ENCODE assay signal across 8 cellular contexts in genomic region chr12:24561882-24562760, GRCh38.
DNase-seq lines count a peak whose midpoint lies in the region; ATAC-seq and TF ChIP-seq lines count a peak whose summit lies in the region.

No MANE protein-coding gene starts in this region.

- H3K9me3 ChIP-seq in iPS DF 6.9 (ENCODE audit: control insufficient read depth, insufficient read depth, low read length), result no peaks in the 10 kb centered on the region

- peaks cover 3% of the 10 kb centered on the region; the same call in 1 of the 2 replicates for H3K27me3 ChIP-seq in iPS DF 6.9 (ENCODE audit: control insufficient read depth, insufficient read depth, low read length)

- in situ Hi-C loops in astrocyte of the cerebellum (cut with HindIII; ENCODE audit: low sequenced_read_pairs), result no loop called here

- no peak overlapping the region for H3K27ac ChIP-seq in iPS DF 6.9 (ENCODE audit: low read length)

- H3K4me3 ChIP-seq in astrocyte of the cerebellum (ENCODE audit: low read depth, low read length) (peak overlapping the region; percentile 75), iPS DF 6.9 (ENCODE audit: low read length) (peak overlapping the region; percentile 60; the same call in 1 of the 2 replicates)

- H3K36me3 ChIP-seq in iPS DF 6.9 (ENCODE audit: control insufficient read depth, insufficient read depth, low read length), result no peaks in the 10 kb centered on the region

- DNase-seq in stimulated activated CD4-positive, alpha-beta T cell treated with anti-CD3 and anti-CD28 coated beads, Interleukin-15, amount 100 ng/mL, for 24 hours, result peak; percentile 15
- no peak for DNase-seq in stimulated activated CD4-positive, alpha-beta T cell treated with anti-CD3 and anti-CD28 coated beads, Interleukin-12 subunit alpha, Interleukin-12 subunit beta, amount 100 ng/mL, for 4 hours
- DNase-seq in NCI-H524 treated with DMSO at 0.1 percent for 48 hours (lab: John Stamatoyannopoulos, UW), result peak; percentile 16
- no peak for DNase-seq in astrocyte of the cerebellum (ENCODE audit: low read depth)
- DNase-seq in iPS DF 6.9 (ENCODE audit: low read depth, low spot score), result no peak
- peak; percentile 7 for DNase-seq in pulmonary artery endothelial cell (ENCODE audit: low read depth, low spot score)
- DNase-seq in stimulated activated naive CD4-positive, alpha-beta T cell (lab: John Stamatoyannopoulos, UW), result no peak

- H3K4me1 ChIP-seq in iPS DF 6.9 (ENCODE audit: control insufficient read depth, insufficient read depth, low read length), result peaks cover 6% of the 10 kb centered on the region; the same call in 1 of the 2 replicates

- no peak for ATAC-seq in GM18502 (IDR thresholded peaks at IDR 0.05; ENCODE audit: poor library complexity, unreplicated experiment)

- peak; percentile 15 for TF ChIP-seq CTCF in astrocyte of the cerebellum (IDR thresholded peaks at IDR 0.05; ENCODE audit: low read depth, low read length, missing control alignments)

- no CpG with 5 or more reads among the region's 74 CpGs for WGBS in iPS DF 6.9 (ENCODE audit: insufficient coverage, insufficient read length)

Comparison
In these comparisons a context has a peak if more than half of its experiments do, and no peak if none do; other contexts are left out.
1. DNase-seq: peak in stimulated activated CD4-positive, alpha-beta T cell treated with anti-CD3 and anti-CD28 coated beads, Interleukin-15, amount 100 ng/mL, for 24 hours (single experiment), NCI-H524 treated with DMSO at 0.1 percent for 48 hours (single experiment) and pulmonary artery endothelial cell (single experiment); none in stimulated activated CD4-positive, alpha-beta T cell treated with anti-CD3 and anti-CD28 coated beads, Interleukin-12 subunit alpha, Interleukin-12 subunit beta, amount 100 ng/mL, for 4 hours (single experiment), astrocyte of the cerebellum (single experiment), iPS DF 6.9 (single experiment) and stimulated activated naive CD4-positive, alpha-beta T cell (0 of 6).